Comparison of ENCODE assay signal across 16 cellular contexts in the genomic region with DNA sequence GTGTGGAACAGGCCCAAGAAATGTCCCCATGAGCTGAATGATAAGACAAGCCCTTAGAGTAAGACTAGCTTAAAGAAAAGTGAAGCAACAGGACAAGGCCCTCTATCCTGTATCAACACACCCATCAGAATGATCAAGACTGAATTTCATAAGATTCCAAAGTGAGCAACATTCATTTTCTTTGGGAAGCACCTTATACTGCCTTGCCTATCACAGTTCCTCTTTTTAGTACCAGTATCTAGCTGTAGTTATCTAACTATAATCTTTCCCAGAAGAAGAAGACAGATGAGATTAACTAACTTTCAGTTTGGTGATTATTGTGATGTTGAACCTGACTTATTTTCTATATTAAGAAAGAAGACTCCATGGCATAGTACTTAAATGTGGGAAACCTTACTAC.
DNase-seq lines count a peak whose midpoint lies in the region; ATAC-seq lines count a peak whose summit lies in the region.
"Had no signal": no experiment of that assay in that cellular context is flagged by ENCODE, and none has a peak within 500 bp of the region (broad histone marks: within the 10 kb centered on the region; RNA-seq: fewer than 3 reads in every experiment).

No MANE protein-coding gene starts in this region.

- no peaks in the 10 kb centered on the region for H3K9me3 Mint-ChIP-seq in memory B cell
- no peaks in the 10 kb centered on the region for H3K9me3 Mint-ChIP-seq in effector memory CD8-positive, alpha-beta T cell
- no peaks in the 10 kb centered on the region for H3K9me3 Mint-ChIP-seq in activated CD4-positive, alpha-beta T cell treated with anti-CD3 and anti-CD28 coated beads, Interleukin-2, amount 10 ng/mL, durations not matched to agents 24 days and 14 days
- H3K9me3 Mint-ChIP-seq: GM23338, H9, HFFc6 had no signal

- no peak overlapping the region for H3K4me3 Mint-ChIP-seq in memory B cell
- H3K4me3 Mint-ChIP-seq in effector memory CD8-positive, alpha-beta T cell = no peak overlapping the region
- no peak overlapping the region for H3K4me3 Mint-ChIP-seq in activated CD4-positive, alpha-beta T cell treated with anti-CD3 and anti-CD28 coated beads, Interleukin-2, amount 10 ng/mL, durations not matched to agents 24 days and 14 days
- H3K4me3 Mint-ChIP-seq: CD4-positive, alpha-beta memory T cell; GM23338; H9; HFFc6 had no signal

- ATAC-seq in memory B cell (ENCODE audit: low read depth) = peak; percentile 21
- no peak for ATAC-seq in effector memory CD8-positive, alpha-beta T cell (replicated peaks)
- ATAC-seq: GM23338 had no signal

- intact Hi-C loops in activated CD4-positive, alpha-beta T cell treated with anti-CD3 and anti-CD28 coated beads, Interleukin-2, amount 10 ng/mL, durations not matched to agents 24 days and 14 days (cut with micrococcal nuclease) = no loop called here

- H3K27me3 Mint-ChIP-seq in memory B cell = peaks cover 3% of the 10 kb centered on the region
- H3K27me3 Mint-ChIP-seq in effector memory CD8-positive, alpha-beta T cell = peaks cover 5 to 9% of the 10 kb centered on the region in 2 donors
- no peaks in the 10 kb centered on the region for H3K27me3 Mint-ChIP-seq in activated CD4-positive, alpha-beta T cell treated with anti-CD3 and anti-CD28 coated beads, Interleukin-2, amount 10 ng/mL, durations not matched to agents 24 days and 14 days

- no peaks in the 10 kb centered on the region for H3K36me3 Mint-ChIP-seq in memory B cell
- no peaks in the 10 kb centered on the region for H3K36me3 Mint-ChIP-seq in effector memory CD8-positive, alpha-beta T cell (ENCODE audit: insufficient read depth)
- H3K36me3 Mint-ChIP-seq in activated CD4-positive, alpha-beta T cell treated with anti-CD3 and anti-CD28 coated beads, Interleukin-2, amount 10 ng/mL, durations not matched to agents 24 days and 14 days (ENCODE audit: low read depth) = no peaks in the 10 kb centered on the region
- H3K36me3 Mint-ChIP-seq: CD4-positive, alpha-beta memory T cell had no signal

- H3K27ac Mint-ChIP-seq in memory B cell = no peak overlapping the region
- no peak overlapping the region for H3K27ac Mint-ChIP-seq in effector memory CD8-positive, alpha-beta T cell
- H3K27ac Mint-ChIP-seq in activated CD4-positive, alpha-beta T cell treated with anti-CD3 and anti-CD28 coated beads, Interleukin-2, amount 10 ng/mL, durations not matched to agents 24 days and 14 days = no peak overlapping the region
- H3K27ac Mint-ChIP-seq: CD4-positive, alpha-beta memory T cell; GM23338; H9; HFFc6 had no signal

- no peaks in the 10 kb centered on the region for H3K4me1 Mint-ChIP-seq in memory B cell
- H3K4me1 Mint-ChIP-seq in effector memory CD8-positive, alpha-beta T cell (ENCODE audit: low read depth in 2 of 2) = no peaks in the 10 kb centered on the region
- H3K4me1 Mint-ChIP-seq in activated CD4-positive, alpha-beta T cell treated with anti-CD3 and anti-CD28 coated beads, Interleukin-2, amount 10 ng/mL, durations not matched to agents 24 days and 14 days = no peaks in the 10 kb centered on the region
- H3K4me1 Mint-ChIP-seq: CD4-positive, alpha-beta memory T cell had no signal

- peak; percentile 22 for DNase-seq in HCEC 1CT
- peak; percentile 39 for DNase-seq in OCI-M1 (lab: John Stamatoyannopoulos, UW)
- no peak for DNase-seq in memory B cell (ENCODE audit: low spot score in 2 of 2)
- DNase-seq in effector memory CD8-positive, alpha-beta T cell = no peak
- no peak for DNase-seq in cerebellar nuclear complex (lab: John Stamatoyannopoulos, UW)
- DNase-seq in activated CD4-positive, alpha-beta T cell treated with anti-CD3 and anti-CD28 coated beads, Interleukin-2, amount 10 ng/mL, durations not matched to agents 24 days and 14 days = no peak
- DNase-seq: C1 segment of cervical spinal cord; Calu3; CD4-positive, alpha-beta memory T cell; COR-L47; DMS53; DMS79 treated with DMSO at 0.1 percent for 48 hours; GF-D8; H9; HFFc6 had no signal

Comparison
In these comparisons a context has a peak if more than half of its experiments do, and no peak if none do; other contexts are left out.
1. DNase-seq: peak in HCEC 1CT (single experiment) and OCI-M1 (single experiment); none in memory B cell (0 of 2), effector memory CD8-positive, alpha-beta T cell (0 of 3), cerebellar nuclear complex (0 of 2) and activated CD4-positive, alpha-beta T cell treated with anti-CD3 and anti-CD28 coated beads, Interleukin-2, amount 10 ng/mL, durations not matched to agents 24 days and 14 days (single experiment).